1 cellular context compared by ENCODE assay signal in genomic region chr7:148903504-148903903, GRCh38.
TF ChIP-seq lines count a peak whose summit lies in the region.

No MANE protein-coding gene starts in this region.

TF ChIP-seq in K562, 482 proteins besides CTCF, POLR2A, EP300 and RAD21 (continued from another document and continues in another):
- TF ChIP-seq ATF6 (CRISPR knock-in tag; IDR thresholded peaks at IDR 0.05), result no peak
- no peak for TF ChIP-seq TAF15 (IDR thresholded peaks at IDR 0.05; ENCODE audit: low read depth, low read length)
- 0 out of 4 replicates have a peak, but pooled peaks of 1 of the 2 experiments have one; percentile 27 for TF ChIP-seq TRIM24 (IDR thresholded peaks at IDR 0.05)
- no peak for TF ChIP-seq E2F5 (CRISPR knock-in tag; IDR thresholded peaks at IDR 0.05)
- no peak for TF ChIP-seq SAP30 (IDR thresholded peaks at IDR 0.05; ENCODE audit: borderline replicate concordance, insufficient read depth, low read depth, low read length, poor library complexity, severe bottlenecking)
- peak; percentile 21 for TF ChIP-seq CBFA2T2 (conservative IDR thresholded peaks at IDR 0.05)
- TF ChIP-seq SP2 (IDR thresholded peaks at IDR 0.05; ENCODE audit: extremely low read depth, low read depth, low read length, poor library complexity, severe bottlenecking), result no peak
- TF ChIP-seq LEF1 (IDR thresholded peaks at IDR 0.05), result no peak
- no peak for TF ChIP-seq PHB (CRISPR knock-in tag; IDR thresholded peaks at IDR 0.05)
- TF ChIP-seq HLTF (IDR thresholded peaks at IDR 0.05), result peak; percentile 90
- no peak for TF ChIP-seq HDAC1 (IDR thresholded peaks at IDR 0.05)
- no peak for TF ChIP-seq ZNF146 (CRISPR knock-in tag; IDR thresholded peaks at IDR 0.05; ENCODE audit: unreplicated experiment)
- TF ChIP-seq PURB (CRISPR knock-in tag; IDR thresholded peaks at IDR 0.05; ENCODE audit: low read depth), result no peak
- TF ChIP-seq YBX1 (IDR thresholded peaks at IDR 0.05), result no peak
- TF ChIP-seq ZNF764 (CRISPR knock-in tag; IDR thresholded peaks at IDR 0.05; ENCODE audit: low read depth), result no peak
- TF ChIP-seq CEBPG (CRISPR knock-in tag; IDR thresholded peaks at IDR 0.05), result no peak
- no peak for TF ChIP-seq CEBPG (tag; conservative IDR thresholded peaks at IDR 0.05 in 1 of 2, IDR thresholded peaks at IDR 0.05 in 1 of 2)
- TF ChIP-seq ZC3H11A (IDR thresholded peaks at IDR 0.05; ENCODE audit: low read depth, low read length), result no peak
- no peak for TF ChIP-seq ATF1 (CRISPR knock-in tag; IDR thresholded peaks at IDR 0.05)
- no peak for TF ChIP-seq ATF1 (tag; IDR thresholded peaks at IDR 0.05)
- no peak for TF ChIP-seq CGGBP1 (CRISPR knock-in tag; IDR thresholded peaks at IDR 0.05)
- TF ChIP-seq HINFP (tag; conservative IDR thresholded peaks at IDR 0.05; ENCODE audit: low read depth), result no peak
- TF ChIP-seq RBM39 (optimal IDR thresholded peaks at IDR 0.05; ENCODE audit: low read depth, low read length), result no peak
- TF ChIP-seq HOXB6 (CRISPR knock-in tag; IDR thresholded peaks at IDR 0.05; ENCODE audit: borderline replicate concordance), result no peak
- peak; percentile 77 for TF ChIP-seq RBM25 (IDR thresholded peaks at IDR 0.05; ENCODE audit: low read depth, low read length, severe bottlenecking)
- TF ChIP-seq ZC3H4 (CRISPR knock-in tag; IDR thresholded peaks at IDR 0.05; ENCODE audit: borderline replicate concordance), result no peak
- no peak for TF ChIP-seq MAFK (IDR thresholded peaks at IDR 0.05; ENCODE audit: low read length)
- TF ChIP-seq CXXC5 (CRISPR knock-in tag; IDR thresholded peaks at IDR 0.05), result no peak
- no peak for TF ChIP-seq ZFX (CRISPR knock-in tag; IDR thresholded peaks at IDR 0.05)
- TF ChIP-seq ZBTB12 (CRISPR knock-in tag; IDR thresholded peaks at IDR 0.05), result no peak
- no peak for TF ChIP-seq ZNF507 (tag; conservative IDR thresholded peaks at IDR 0.05)
- no peak for TF ChIP-seq HSF4 (CRISPR knock-in tag; IDR thresholded peaks at IDR 0.05; ENCODE audit: borderline replicate concordance)
- peak; percentile 30; the same call in 1 of the 2 replicates for TF ChIP-seq TCF3 (CRISPR knock-in tag; IDR thresholded peaks at IDR 0.05)
- no peak for TF ChIP-seq E2F3 (CRISPR knock-in tag; IDR thresholded peaks at IDR 0.05)
- TF ChIP-seq MIER1 (IDR thresholded peaks at IDR 0.05; ENCODE audit: low read depth), result no peak
- TF ChIP-seq ZNF696 (CRISPR knock-in tag; conservative IDR thresholded peaks at IDR 0.05), result no peak
- peak; percentile 22; the same call in 1 of the 2 replicates for TF ChIP-seq STAT5A (IDR thresholded peaks at IDR 0.05; ENCODE audit: borderline replicate concordance, low read length)
- 0 out of 2 replicates have a peak, but pooled peaks have one; percentile 17 for TF ChIP-seq NFIC (IDR thresholded peaks at IDR 0.05)
- TF ChIP-seq POLR2AphosphoS2 (IDR thresholded peaks at IDR 0.05; ENCODE audit: low read length), result no peak
- no peak for TF ChIP-seq ZNF395 (CRISPR knock-in tag; IDR thresholded peaks at IDR 0.05)
- TF ChIP-seq ZNF780A (CRISPR knock-in tag; IDR thresholded peaks at IDR 0.05), result no peak
- TF ChIP-seq RCOR1 (IDR thresholded peaks at IDR 0.05; ENCODE audit: borderline replicate concordance in 1 of 2, low read depth in 2 of 2, low read length in 2 of 2), result peak in 1 of 2 experiments; percentile 48; a peak in 1 of 4 replicates
- no peak for TF ChIP-seq SIX5 (IDR thresholded peaks at IDR 0.05; ENCODE audit: borderline replicate concordance in 1 of 2, insufficient read depth in 1 of 2, low read depth in 1 of 2, low read length in 2 of 2)
- no peak for TF ChIP-seq ZFP36 (IDR thresholded peaks at IDR 0.05; ENCODE audit: low read depth, low read length, partially characterized antibody)
- TF ChIP-seq ZNF124 (CRISPR knock-in tag; IDR thresholded peaks at IDR 0.05), result no peak
- TF ChIP-seq JUND (IDR thresholded peaks at IDR 0.05; ENCODE audit: borderline replicate concordance, low read depth, low read length), result 0 out of 2 replicates have a peak, but pooled peaks have one; percentile 13
- TF ChIP-seq JUND (tag; IDR thresholded peaks at IDR 0.05; ENCODE audit: borderline replicate concordance, low read depth, low read length), result no peak
- no peak for TF ChIP-seq MXD1 (CRISPR knock-in tag; IDR thresholded peaks at IDR 0.05; ENCODE audit: borderline replicate concordance, poor library complexity, severe bottlenecking)
- TF ChIP-seq NR2C1 (IDR thresholded peaks at IDR 0.05), result no peak
- TF ChIP-seq NR2C1 (tag; IDR thresholded peaks at IDR 0.05), result no peak
- TF ChIP-seq SNIP1 (IDR thresholded peaks at IDR 0.05; ENCODE audit: low read depth), result no peak
- no peak for TF ChIP-seq GTF3C2 (IDR thresholded peaks at IDR 0.05; ENCODE audit: borderline replicate concordance, extremely low read depth, insufficient read length)
- no peak for TF ChIP-seq ZFPM2 (CRISPR knock-in tag; IDR thresholded peaks at IDR 0.05)
- no peak for TF ChIP-seq GABPB2 (CRISPR knock-in tag; conservative IDR thresholded peaks at IDR 0.05)
- 0 out of 2 replicates have a peak, but pooled peaks have one; percentile 66 for TF ChIP-seq BCOR (IDR thresholded peaks at IDR 0.05)
- TF ChIP-seq DEAF1 (CRISPR knock-in tag; IDR thresholded peaks at IDR 0.05), result no peak
- TF ChIP-seq SIRT6 (IDR thresholded peaks at IDR 0.05; ENCODE audit: low read depth, low read length), result no peak
- TF ChIP-seq PRMT5 (CRISPR knock-in tag; IDR thresholded peaks at IDR 0.05), result no peak
- no peak for TF ChIP-seq KHSRP (IDR thresholded peaks at IDR 0.05)
- TF ChIP-seq SAFB2 (IDR thresholded peaks at IDR 0.05; ENCODE audit: borderline replicate concordance, low read depth, low read length, severe bottlenecking), result no peak
- TF ChIP-seq BCLAF1 (IDR thresholded peaks at IDR 0.05; ENCODE audit: borderline replicate concordance in 1 of 2, control insufficient read depth in 1 of 2, low read depth in 2 of 2, low read length in 1 of 2), result no peak
- TF ChIP-seq NFE2 (IDR thresholded peaks at IDR 0.05; ENCODE audit: low read depth), result peak; percentile 15; the same call in 1 of the 2 replicates
